ENCODE assay signal across 16 cellular contexts in genomic region chr6:43870660-43871061, GRCh38.
A peak's percentile ranks its signal among the peaks of the same experiment; 100 is the strongest.
DNase-seq lines count a peak whose midpoint lies in the region; ATAC-seq, FAIRE-seq and TF ChIP-seq lines count a peak whose summit lies in the region.
"Had no signal": no experiment of that assay in that cellular context is flagged by ENCODE, and none has a peak within 500 bp of the region (broad histone marks: within the 10 kb centered on the region; RNA-seq: fewer than 3 reads in every experiment).

No MANE protein-coding gene starts in this region.

- no CpG with 5 or more reads among the region's 3 CpGs for WGBS in IMR-90 (ENCODE audit: extremely low coverage in 2 of 2, insufficient read length in 1 of 2), 2 experiments
- WGBS in esophagus muscularis mucosa: 63% methylated on average over 3 of the region's 3 CpGs

- H3K9ac ChIP-seq in IMR-90 (ENCODE audit: low read depth, low read length) (no peak overlapping the region), astrocyte (ENCODE audit: low read length) (no peak overlapping the region)

- no peaks in the 10 kb centered on the region for H3K9me1 ChIP-seq in IMR-90 (ENCODE audit: insufficient read depth, low read length)

- no peak for TF ChIP-seq EP300 in esophagus muscularis mucosa (IDR thresholded peaks at IDR 0.05)

- no peak for TF ChIP-seq CTCF in IMR-90 (conservative IDR thresholded peaks at IDR 0.05; ENCODE audit: low read depth, low read length)
- TF ChIP-seq CTCF in astrocyte (IDR thresholded peaks at IDR 0.05; ENCODE audit: insufficient read depth, low read depth, low read length): no peak
- TF ChIP-seq CTCF in esophagus muscularis mucosa (IDR thresholded peaks at IDR 0.05): no peak

- H3K27me3 Mint-ChIP-seq in astrocyte (ENCODE audit: low read depth, unreplicated experiment): peaks cover 64% of the 10 kb centered on the region

- H3K27ac ChIP-seq in IMR-90 (ENCODE audit: insufficient read depth, low read length) (no peak overlapping the region), astrocyte (ENCODE audit: low read depth, low read length) (no peak overlapping the region), esophagus muscularis mucosa (replicated peaks in 1 of 4) (no peak overlapping the region)
- H3K27ac ChIP-seq: PC-9 had no signal

- no peaks in the 10 kb centered on the region for H3K79me2 ChIP-seq in astrocyte (ENCODE audit: insufficient read depth, low read length)

- H2BK15ac ChIP-seq in IMR-90 (ENCODE audit: low read depth, low read length): no peak overlapping the region

- H2AK9ac ChIP-seq in IMR-90 (replicated peaks; ENCODE audit: low read depth, low read length, poor library complexity): no peak overlapping the region

- H3K36me3 ChIP-seq in IMR-90 (ENCODE audit: control insufficient read depth, insufficient read depth, low read length) (no peaks in the 10 kb centered on the region), astrocyte (ENCODE audit: insufficient read depth, low read length) (no peaks in the 10 kb centered on the region), esophagus muscularis mucosa (no peaks in the 10 kb centered on the region)

- H3K27me3 ChIP-seq in IMR-90 (ENCODE audit: control insufficient read depth, insufficient read depth, low read length) (peaks cover 43% of the 10 kb centered on the region), astrocyte (ENCODE audit: insufficient read depth, low read length) (peaks cover 19% of the 10 kb centered on the region), esophagus muscularis mucosa (peaks cover 0 to 9% (median 0%) of the 10 kb centered on the region in 4 donors)

- H3K56ac ChIP-seq in IMR-90 (ENCODE audit: extremely low read depth, insufficient read depth, low read length): no peak overlapping the region

- H2BK120ac ChIP-seq in IMR-90 (ENCODE audit: low read depth, low read length): no peak overlapping the region

- no TSS peak for BruUV-seq in IMR-90 (replicated peaks; lab: Mats Ljungman, UMichigan)

- no peak overlapping the region for H3K4me3 Mint-ChIP-seq in astrocyte (ENCODE audit: unreplicated experiment)
- H3K4me3 Mint-ChIP-seq: CD8-positive, alpha-beta memory T cell had no signal

- H2BK20ac ChIP-seq in IMR-90 (ENCODE audit: low read depth, low read length): no peak overlapping the region

- CTCF ChIA-PET in IMR-90 (lab: Yijun Ruan, JAX): no interaction called here

- no peak overlapping the region for H3K4me3 ChIP-seq in IMR-90 (ENCODE audit: insufficient read depth, low read depth, low read length)
- no peak overlapping the region for H3K4me3 ChIP-seq in astrocyte (ENCODE audit: insufficient read depth, low read depth, low read length)
- H3K4me3 ChIP-seq in esophagus muscularis mucosa: no peak overlapping the region
- H3K4me3 ChIP-seq: PC-9 had no signal

- in situ Hi-C loops in IMR-90 (cut with MboI; ENCODE audit: low sequenced_read_pairs): no loop called here

- no peak overlapping the region for H4K91ac ChIP-seq in IMR-90 (ENCODE audit: insufficient read depth, low read depth, low read length)

- H2AK5ac ChIP-seq in IMR-90 (ENCODE audit: low read depth, low read length): no peak overlapping the region

- no peak for FAIRE-seq in astrocyte (lab: Jason Lieb, UNC)
- FAIRE-seq: H54 had no signal

- H3K9me3 ChIP-seq in IMR-90 (ENCODE audit: control insufficient read depth, insufficient read depth, low read length) (no peaks in the 10 kb centered on the region), astrocyte (ENCODE audit: insufficient read depth, low read depth, low read length) (no peaks in the 10 kb centered on the region), esophagus muscularis mucosa (no peaks in the 10 kb centered on the region)

- no peak overlapping the region for H3K18ac ChIP-seq in IMR-90 (ENCODE audit: low read depth, low read length)

- peaks cover 2% of the 10 kb centered on the region for H3K9me3 Mint-ChIP-seq in astrocyte (ENCODE audit: unreplicated experiment)
- H3K9me3 Mint-ChIP-seq: CD8-positive, alpha-beta memory T cell had no signal

- intact Hi-C loops in IMR-90 (cut with micrococcal nuclease): no loop called here
- intact Hi-C loops in head of caudate nucleus (cut with DNase I): loop anchor here (10.0 kb wide), 1 partner anchor 204 kb away; no protein-coding TSS in a partner anchor
- intact Hi-C loops in esophagus muscularis mucosa (cut with DNase I): no loop called here

- no peak overlapping the region for H3K27ac Mint-ChIP-seq in astrocyte (ENCODE audit: unreplicated experiment)

- no peaks in the 10 kb centered on the region for H4K20me1 ChIP-seq in IMR-90 (ENCODE audit: insufficient read depth, low read length)
- H4K20me1 ChIP-seq in astrocyte (ENCODE audit: insufficient read depth, low read length): no peaks in the 10 kb centered on the region

- no peak for TF ChIP-seq RAD21 in IMR-90 (IDR thresholded peaks at IDR 0.05; ENCODE audit: low read length)

- no peaks in the 10 kb centered on the region for H3K79me1 ChIP-seq in IMR-90 (ENCODE audit: low read depth in 1 of 2, low read length in 2 of 2)

- H3K23ac ChIP-seq in IMR-90 (ENCODE audit: low read depth, low read length): no peak overlapping the region

- no peak overlapping the region for H3K14ac ChIP-seq in IMR-90 (replicated peaks; ENCODE audit: low read depth, low read length)

- H2BK5ac ChIP-seq in IMR-90 (ENCODE audit: low read depth, low read length, poor library complexity, severe bottlenecking): no peak overlapping the region

- H3K4me1 ChIP-seq in IMR-90 (ENCODE audit: control insufficient read depth, insufficient read depth, low read length): no peaks in the 10 kb centered on the region; the same call in 1 of the 2 replicates
- H3K4me1 ChIP-seq in astrocyte (ENCODE audit: insufficient read depth, low read length): no peaks in the 10 kb centered on the region
- no peaks in the 10 kb centered on the region for H3K4me1 ChIP-seq in esophagus muscularis mucosa

- H4K8ac ChIP-seq in IMR-90 (ENCODE audit: low read depth in 2 of 2, low read length in 2 of 2): no peak overlapping the region

- H2AFZ ChIP-seq in IMR-90 (replicated peaks; ENCODE audit: low read length, poor library complexity) (no peak overlapping the region), astrocyte (ENCODE audit: low read depth, low read length) (no peak overlapping the region)
- H2AFZ ChIP-seq: PC-9 had no signal

- H3K4me1 Mint-ChIP-seq in astrocyte (ENCODE audit: low read depth, unreplicated experiment): no peaks in the 10 kb centered on the region
- H3K4me1 Mint-ChIP-seq: CD8-positive, alpha-beta memory T cell had no signal

- H3K4ac ChIP-seq in IMR-90 (ENCODE audit: low read depth, low read length): no peak overlapping the region

- no peak for TF ChIP-seq POLR2A in IMR-90 (IDR thresholded peaks at IDR 0.05; ENCODE audit: low read depth, low read length)
- TF ChIP-seq POLR2A in esophagus muscularis mucosa (IDR thresholded peaks at IDR 0.05; ENCODE audit: low read depth): no peak

- no peaks in the 10 kb centered on the region for H3K36me3 Mint-ChIP-seq in astrocyte (ENCODE audit: low read depth, unreplicated experiment)
- H3K36me3 Mint-ChIP-seq: CD8-positive, alpha-beta memory T cell had no signal

- H4K5ac ChIP-seq in IMR-90 (ENCODE audit: low read depth, low read length): no peak overlapping the region

- DNase-seq in IMR-90 (peak; percentile 49), astrocyte (ENCODE audit: low read depth) (peak; percentile 31), head of caudate nucleus (peak in 31 of 42 donors; percentile 18 to 81 (median 48)), superior temporal gyrus (ENCODE audit: extremely low spot score) (peak; percentile 39), medulla oblongata (ENCODE audit: extremely low spot score) (no peak), esophagus muscularis mucosa (ENCODE audit: extremely low spot score) (no peak), NCI-H774 (lab: John Stamatoyannopoulos, UW) (no peak)
- DNase-seq: CD8-positive, alpha-beta memory T cell; Karpas-422; NCI-H1436; NCI-H2029 treated with DMSO at 0.1 percent for 48 hours; NCI-H2227 treated with DMSO at 0.1 percent for 48 hours; NCI-H526; PC-9 had no signal

- ATAC-seq in IMR-90 (ENCODE audit: low read depth) (peak; percentile 62; the same call in 1 of the 2 replicates), GM19035 (IDR thresholded peaks at IDR 0.05; ENCODE audit: unreplicated experiment) (no peak)

- POLR2A ChIA-PET in IMR-90 (lab: Charles Lee; ENCODE audit: unreplicated experiment): no interaction called here

- H3K4me2 ChIP-seq in IMR-90 (ENCODE audit: low read depth, low read length) (no peak overlapping the region), astrocyte (ENCODE audit: low read length) (no peak overlapping the region)
- H3K4me2 ChIP-seq: PC-9 had no signal

- dilution Hi-C loops in IMR-90 (cut with HindIII; ENCODE audit: low sequenced_read_pairs, unreplicated experiment): no loop called here

TF ChIP-seq in IMR-90, 13 proteins besides CTCF, POLR2A, EP300 and RAD21 (continues in another document):
- TF ChIP-seq CHD1 (IDR thresholded peaks at IDR 0.05; ENCODE audit: low read depth, low read length) (no peak), BHLHE40 (IDR thresholded peaks at IDR 0.05; ENCODE audit: low read depth, low read length) (no peak), MAFK (IDR thresholded peaks at IDR 0.05; ENCODE audit: low read depth, low read length) (no peak), FOS (IDR thresholded peaks at IDR 0.05; ENCODE audit: low read depth, low read length) (no peak), NFE2L2 (IDR thresholded peaks at IDR 0.05; ENCODE audit: low read depth, low read length) (no peak), ELK1 (IDR thresholded peaks at IDR 0.05; ENCODE audit: borderline replicate concordance, low read depth, low read length) (no peak), MAZ (IDR thresholded peaks at IDR 0.05; ENCODE audit: borderline replicate concordance, low read depth, low read length) (no peak), CEBPB (IDR thresholded peaks at IDR 0.05; ENCODE audit: low read depth, low read length) (no peak), RCOR1 (IDR thresholded peaks at IDR 0.05; ENCODE audit: insufficient replicate concordance, low read length) (no peak), RFX5 (IDR thresholded peaks at IDR 0.05; ENCODE audit: low read depth, low read length) (no peak), MXI1 (IDR thresholded peaks at IDR 0.05; ENCODE audit: borderline replicate concordance, low read depth, low read length) (no peak), SMC3 (IDR thresholded peaks at IDR 0.05; ENCODE audit: low read depth, low read length) (no peak)

Comparison
In these comparisons a context has a peak if more than half of its experiments do, and no peak if none do; other contexts are left out.
1. DNase-seq: peak in IMR-90 (single experiment), astrocyte (single experiment), head of caudate nucleus (31 of 42) and superior temporal gyrus (single experiment); none in medulla oblongata (single experiment), esophagus muscularis mucosa (single experiment) and NCI-H774 (single experiment).